9 cellular contexts compared by ENCODE assay signal in the genomic region with DNA sequence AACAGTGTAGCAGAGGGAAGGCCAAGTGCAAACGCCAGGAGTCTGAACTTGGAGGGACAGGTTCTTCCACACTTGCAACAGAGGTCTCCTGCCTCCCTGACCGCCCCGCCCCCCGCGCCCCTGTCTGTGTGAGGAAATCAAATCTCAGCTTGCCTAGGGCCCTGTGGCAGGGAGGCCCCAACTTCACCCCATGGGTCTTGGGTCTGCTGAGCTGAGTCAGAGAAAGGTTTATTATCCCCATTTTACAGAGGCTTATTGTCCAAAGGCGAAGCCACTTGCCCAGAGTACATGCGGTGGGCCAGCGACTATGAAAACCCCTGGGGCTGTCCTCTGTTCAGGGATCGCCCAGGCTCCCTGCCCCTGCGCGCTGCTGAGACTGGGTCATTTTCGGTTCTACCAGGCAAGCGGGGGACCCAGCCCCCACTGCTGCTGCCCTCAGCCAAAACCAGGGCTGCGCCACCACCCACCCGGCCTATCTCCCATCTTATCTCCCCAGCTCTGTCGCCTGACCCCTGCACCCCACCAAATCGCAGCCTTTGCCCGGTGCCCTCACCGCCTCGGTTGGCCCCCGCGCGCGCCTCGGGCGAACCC. TPM values are rescaled to one million over a fixed set of nuclear protein-coding genes. Genes with fewer than 3 reads are reported as not detected.
A peak's percentile ranks its signal among the peaks of the same experiment; 100 is the strongest.
DNase-seq lines count a peak whose midpoint lies in the region; ATAC-seq, FAIRE-seq and TF ChIP-seq lines count a peak whose summit lies in the region.
"Had no signal": no experiment of that assay in that cellular context is flagged by ENCODE, and none has a peak within 500 bp of the region (broad histone marks: within the 10 kb centered on the region; RNA-seq: fewer than 3 reads in every experiment).

No MANE protein-coding gene starts in this region.

- CTCF ChIA-PET in CD4-positive, alpha-beta memory T cell (lab: Charles Lee; ENCODE audit: partially characterized antibody): no interaction called here

- no peak overlapping the region for H2AFZ ChIP-seq in OCI-LY1 (ENCODE audit: low read length)

- H3K9me3 Mint-ChIP-seq in CD4-positive, alpha-beta memory T cell: peaks cover 0 to 1% (median 0%) of the 10 kb centered on the region in 8 donors

- peak overlapping the region in 3 of 7 donors; percentile 67 to 87 (median 70) for H3K27ac Mint-ChIP-seq in CD4-positive, alpha-beta memory T cell

- H3K27me3 ChIP-seq in CD4-positive, alpha-beta memory T cell (ENCODE audit: insufficient read depth, low read length): no peaks in the 10 kb centered on the region
- H3K27me3 ChIP-seq in OCI-LY1 (ENCODE audit: insufficient read depth, low read length) (peaks cover 3% of the 10 kb centered on the region; the same call in 1 of the 2 replicates), esophagus squamous epithelium (peaks cover 0 to 13% (median 0%) of the 10 kb centered on the region in 4 donors)

- no peaks in the 10 kb centered on the region for H3K9me3 ChIP-seq in CD4-positive, alpha-beta memory T cell (ENCODE audit: control insufficient read depth in 1 of 2, low read length in 2 of 2)
- H3K9me3 ChIP-seq in OCI-LY1 (ENCODE audit: low read length) (no peaks in the 10 kb centered on the region), esophagus squamous epithelium (no peaks in the 10 kb centered on the region)

- H3K36me3 ChIP-seq in CD4-positive, alpha-beta memory T cell (ENCODE audit: insufficient read depth, low read length): no peaks in the 10 kb centered on the region
- no peaks in the 10 kb centered on the region for H3K36me3 ChIP-seq in OCI-LY1 (ENCODE audit: insufficient read depth, low read length)
- peaks cover 0 to 7% (median 0%) of the 10 kb centered on the region in 3 donors for H3K36me3 ChIP-seq in esophagus squamous epithelium

- 24 to 56% methylated on average over 5 to 15 of the region's 26 CpGs for WGBS in esophagus squamous epithelium, 2 donors

- TF ChIP-seq CTCF in OCI-LY1 (IDR thresholded peaks at IDR 0.05; ENCODE audit: low read length) (no peak), esophagus squamous epithelium (IDR thresholded peaks at IDR 0.05) (no peak)

- peak overlapping the region; percentile 71 for H3K4me2 ChIP-seq in OCI-LY1 (ENCODE audit: low read length)

- no peaks in the 10 kb centered on the region for H3F3A ChIP-seq in OCI-LY1 (ENCODE audit: insufficient read depth, low read length)

- POLR2A ChIA-PET in CD4-positive, alpha-beta memory T cell (lab: Charles Lee; ENCODE audit: partially characterized antibody): interaction anchor here (1.0 to 3.4 kb wide), 2 partner anchors 13 to 113 kb away, joined by 3 to 50 read pairs; a partner anchor contains a TSS

- no peaks in the 10 kb centered on the region for H3K9me2 ChIP-seq in OCI-LY1 (ENCODE audit: low read depth, low read length)

- H3K9ac ChIP-seq in OCI-LY1 (ENCODE audit: low read length): peak overlapping the region; percentile 42; the same call in 1 of the 2 replicates

- ATAC-seq in GM21576 (IDR thresholded peaks at IDR 0.05; ENCODE audit: unreplicated experiment): no peak

- peak overlapping the region; percentile 27 to 83 (median 78) for H3K4me3 Mint-ChIP-seq in CD4-positive, alpha-beta memory T cell

- no peak overlapping the region for H3K4me3 ChIP-seq in CD4-positive, alpha-beta memory T cell (ENCODE audit: low read length in 2 of 2)
- H3K4me3 ChIP-seq in OCI-LY1 (ENCODE audit: low read depth, low read length, poor library complexity, severe bottlenecking) (peak overlapping the region; percentile 54), esophagus squamous epithelium (peak overlapping the region; percentile 74 to 95 (median 78))

- intact Hi-C loops in CD4-positive, alpha-beta memory T cell (cut with micrococcal nuclease): loop anchor here (2.0 kb wide), 2 partner anchors 13 to 45 kb away; no protein-coding TSS in a partner anchor
- intact Hi-C loops in esophagus squamous epithelium (cut with DNase I): no loop called here

- 0 out of 2 replicates have a peak, but pooled peaks cover 3% of the 10 kb centered on the region for H3K79me2 ChIP-seq in OCI-LY1 (ENCODE audit: insufficient read depth, low read length)

- H3K27me3 Mint-ChIP-seq in CD4-positive, alpha-beta memory T cell: no peaks in the 10 kb centered on the region

- H3K4me1 Mint-ChIP-seq in CD4-positive, alpha-beta memory T cell: peaks cover 10 to 30% (median 20%) of the 10 kb centered on the region in 4 donors

- DNase-seq in CD4-positive, alpha-beta memory T cell: no peak
- DNase-seq in esophagus squamous epithelium (lab: John Stamatoyannopoulos, UW): no peak
- DNase-seq in nucleus accumbens (lab: John Stamatoyannopoulos, UW): peak in 46 of 56 donors; percentile 22 to 80 (median 56)
- DNase-seq in H4 (ENCODE audit: low spot score): no peak
- no peak for DNase-seq in RCC 7860 (ENCODE audit: low spot score)
- DNase-seq in activated gamma-delta T cell (lab: John Stamatoyannopoulos, UW): no peak

- peaks cover 19% of the 10 kb centered on the region for H3K4me1 ChIP-seq in CD4-positive, alpha-beta memory T cell (ENCODE audit: insufficient read depth, low read length)
- peaks cover 30% of the 10 kb centered on the region for H3K4me1 ChIP-seq in OCI-LY1 (ENCODE audit: insufficient read depth, low read length, severe bottlenecking)
- peaks cover 21 to 70% (median 27%) of the 10 kb centered on the region in 3 donors for H3K4me1 ChIP-seq in esophagus squamous epithelium

- TF ChIP-seq POLR2A in esophagus squamous epithelium (IDR thresholded peaks at IDR 0.05): no peak

- H3K27ac ChIP-seq in CD4-positive, alpha-beta memory T cell (ENCODE audit: low read depth, low read length): peak overlapping the region; percentile 49
- no peak overlapping the region for H3K27ac ChIP-seq in OCI-LY1 (ENCODE audit: low read depth, low read length, poor library complexity, severe bottlenecking)
- H3K27ac ChIP-seq in esophagus squamous epithelium: peak overlapping the region; percentile 84 to 93 (median 90)

- H4K20me1 ChIP-seq in OCI-LY1 (ENCODE audit: insufficient read depth, low read length): no peaks in the 10 kb centered on the region

- no peak for FAIRE-seq in RCC 7860 (lab: Jason Lieb, UNC)
- FAIRE-seq: endothelial cell of umbilical vein had no signal

- peaks cover 6 to 13% of the 10 kb centered on the region in 2 donors for H3K36me3 Mint-ChIP-seq in CD4-positive, alpha-beta memory T cell

RNA-seq across cellular contexts. Expression of a gene that starts 1.0 kb away (rescaled TPM):
- total RNA-seq in CD4-positive, alpha-beta memory T cell: 10 to 100 TPM; 29.2 to 30.6 TPM
- 10 to 100 TPM; 11.3 to 15.4 TPM for polyA plus RNA-seq in CD4-positive, alpha-beta memory T cell
- 100 to 1,000 TPM in 1 of 4 donors, 10 to 100 TPM in 3; 44.1 to 184 (median 89.1) TPM for total RNA-seq in esophagus squamous epithelium
- 12.7 and 13.9 TPM in 2 replicates for total RNA-seq in H4 (2014; rRNA removed; shearing (Covaris generic))

RNA-seq across cellular contexts. Expression of a gene that starts 58.8 kb away (rescaled TPM):
- total RNA-seq in CD4-positive, alpha-beta memory T cell: not detected
- not detected for polyA plus RNA-seq in CD4-positive, alpha-beta memory T cell
- total RNA-seq in esophagus squamous epithelium: under 1 TPM in 1 of 4 donors, not detected in 3; 0.09 TPM
- total RNA-seq in H4 (2014; rRNA removed; shearing (Covaris generic)): not detected in 2 replicates
- total RNA-seq: endothelial cell of umbilical vein had no signal
- polyA plus RNA-seq: endothelial cell of umbilical vein had no signal

Comparison
In these comparisons a context has a peak if more than half of its experiments do, and no peak if none do; other contexts are left out.
1. DNase-seq: peak in nucleus accumbens (46 of 56); none in CD4-positive, alpha-beta memory T cell (0 of 5), esophagus squamous epithelium (single experiment), H4 (single experiment), RCC 7860 (single experiment) and activated gamma-delta T cell (single experiment).
2. H3K4me3 ChIP-seq: peak in OCI-LY1 (single experiment) and esophagus squamous epithelium (4 of 4); none in CD4-positive, alpha-beta memory T cell (0 of 2).